In genomic region chr20:39047417-39047985, GRCh38 we compare ENCODE assay signal across 9 cellular contexts.
"Had no signal": no experiment of that assay in that cellular context is flagged by ENCODE, and none has a peak within 500 bp of the region (broad histone marks: within the 10 kb centered on the region; RNA-seq: fewer than 3 reads in every experiment).

No MANE protein-coding gene starts in this region.

- H3K27me3 ChIP-seq: ovary, transverse colon had no signal

- H3K4me3 ChIP-seq: esophagus squamous epithelium, mucosa of descending colon, ovary, skin epidermis, stomach, thoracic aorta, transverse colon had no signal

- H3K27ac ChIP-seq: ovary, skin epidermis, thoracic aorta, transverse colon had no signal

- FAIRE-seq: endometrium, kidney had no signal

- H3K36me3 ChIP-seq: esophagus squamous epithelium, ovary had no signal

- H3K9me3 ChIP-seq: esophagus squamous epithelium, mucosa of descending colon, ovary, stomach, thoracic aorta, transverse colon had no signal
